Comparison of ENCODE assay signal across 7 cellular contexts in genomic region chr20:11891081-11891826, GRCh38. TPM values are rescaled to one million over a fixed set of nuclear protein-coding genes. Genes with fewer than 3 reads are reported as not detected.
A peak's percentile ranks its signal among the peaks of the same experiment; 100 is the strongest.
DNase-seq lines count a peak whose midpoint lies in the region; ATAC-seq and TF ChIP-seq lines count a peak whose summit lies in the region.

No MANE protein-coding gene starts in this region.

- peaks cover 0 to 38% (median 4%) of the 10 kb centered on the region in 3 donors for H3K4me1 ChIP-seq in gastroesophageal sphincter

- H3K27me3 ChIP-seq in gastroesophageal sphincter = no peaks in the 10 kb centered on the region

- 0% methylated on average over 2 of the region's 73 CpGs; no CpG with 5 or more reads in 1 of the 2 donors for WGBS in gastroesophageal sphincter (ENCODE audit: low coverage in 1 of 2), 2 donors

- TF ChIP-seq POLR2A in gastroesophageal sphincter (IDR thresholded peaks at IDR 0.05) = no peak

- H3K27ac Mint-ChIP-seq in activated T-cell treated with anti-CD3 and anti-CD28 coated beads, Interleukin-2, amount 50 U/mL, for 72 hours = no peak overlapping the region
- peak overlapping the region; percentile 98 for H3K27ac Mint-ChIP-seq in nephron progenitor cell

- H3K27me3 Mint-ChIP-seq in activated T-cell treated with anti-CD3 and anti-CD28 coated beads, Interleukin-2, amount 50 U/mL, for 72 hours (ENCODE audit: low read depth) = peaks cover 16% of the 10 kb centered on the region
- H3K27me3 Mint-ChIP-seq in nephron progenitor cell (ENCODE audit: low read depth, poor library complexity) = peaks cover 5% of the 10 kb centered on the region

- H3K36me3 Mint-ChIP-seq in activated T-cell treated with anti-CD3 and anti-CD28 coated beads, Interleukin-2, amount 50 U/mL, for 72 hours (ENCODE audit: insufficient read depth in 2 of 2) = peaks cover 0 to 3% of the 10 kb centered on the region in 2 donors
- peaks cover 24% of the 10 kb centered on the region for H3K36me3 Mint-ChIP-seq in nephron progenitor cell (ENCODE audit: low read depth)

- H3K9me3 ChIP-seq in gastroesophageal sphincter = no peaks in the 10 kb centered on the region

- no peak for TF ChIP-seq CTCF in HFF-Myc (IDR thresholded peaks at IDR 0.05; ENCODE audit: low read depth, low read length, missing control alignments)
- TF ChIP-seq CTCF in gastroesophageal sphincter (IDR thresholded peaks at IDR 0.05) = peak in 1 of 4 experiments; percentile 23
- TF ChIP-seq CTCF in nephron progenitor cell (IDR thresholded peaks at IDR 0.05) = no peak

- peaks cover 24% of the 10 kb centered on the region for H3K4me1 Mint-ChIP-seq in activated T-cell treated with anti-CD3 and anti-CD28 coated beads, Interleukin-2, amount 50 U/mL, for 72 hours (ENCODE audit: low read depth)
- H3K4me1 Mint-ChIP-seq in nephron progenitor cell = peaks cover 50% of the 10 kb centered on the region

- H3K4me3 Mint-ChIP-seq in activated T-cell treated with anti-CD3 and anti-CD28 coated beads, Interleukin-2, amount 50 U/mL, for 72 hours = peak overlapping the region; percentile 81 to 86
- H3K4me3 Mint-ChIP-seq in nephron progenitor cell = peak overlapping the region; percentile 94

- H3K36me3 ChIP-seq in gastroesophageal sphincter = no peaks in the 10 kb centered on the region

- H3K4me3 ChIP-seq in GM08714 (ENCODE audit: low read length) (peak overlapping the region; percentile 98), HFF-Myc (replicated peaks; ENCODE audit: low read depth, low read length) (peak overlapping the region; percentile 70), gastroesophageal sphincter (peak overlapping the region; percentile 61 to 89)

- peak; percentile 44 to 58 for ATAC-seq in activated T-cell treated with anti-CD3 and anti-CD28 coated beads, Interleukin-2, amount 50 U/mL, for 72 hours (replicated peaks in 1 of 2)
- ATAC-seq in gastroesophageal sphincter (peak; percentile 52), HG03571 (IDR thresholded peaks at IDR 0.05; ENCODE audit: unreplicated experiment) (no peak)

- DNase-seq in HFF-Myc (ENCODE audit: extremely low read depth, low read depth) (no peak), NCI-H1105 (lab: John Stamatoyannopoulos, UW) (peak; percentile 67), nephron progenitor cell (peak; percentile 77)
- peak; percentile 21 to 53 for DNase-seq in activated T-cell treated with anti-CD3 and anti-CD28 coated beads, Interleukin-2, amount 50 U/mL, for 72 hours

- H3K9me3 Mint-ChIP-seq in activated T-cell treated with anti-CD3 and anti-CD28 coated beads, Interleukin-2, amount 50 U/mL, for 72 hours = peaks cover 0 to 3% of the 10 kb centered on the region in 2 donors
- H3K9me3 Mint-ChIP-seq in nephron progenitor cell = peaks cover 10% of the 10 kb centered on the region

- peak overlapping the region; percentile 73 to 97 (median 96) for H3K27ac ChIP-seq in gastroesophageal sphincter

- no peak for TF ChIP-seq EP300 in gastroesophageal sphincter (IDR thresholded peaks at IDR 0.05)

RNA-seq across cellular contexts. Expression of gene BTBD3, which starts 26.4 kb away (rescaled TPM):
- total RNA-seq in activated T-cell treated with anti-CD3 and anti-CD28 coated beads, Interleukin-2, amount 50 U/mL, for 72 hours = 1 to 10 TPM; 4.6 to 9.4 TPM
- total RNA-seq in gastroesophageal sphincter = 10 to 100 TPM; 25.9 to 87.8 (median 34.8) TPM
